ENCODE assay signal across 1 cellular context in genomic region chr20:64080013-64080812, GRCh38.
TF ChIP-seq lines count a peak whose summit lies in the region.

OPRL1 (plus strand) TSS chr20:64080082; CDS start chr20:64092721, 12,639 bp downstream.

TF ChIP-seq in HepG2, 621 proteins besides CTCF, POLR2A, EP300 and RAD21 (continued from another document and continues in another):
- TF ChIP-seq FIP1L1 (IDR thresholded peaks at IDR 0.05; ENCODE audit: borderline replicate concordance, insufficient read depth, low read depth, low read length) (no peak), ZNF607 (CRISPR knock-in tag; IDR thresholded peaks at IDR 0.05; ENCODE audit: borderline replicate concordance) (no peak), FUBP1 (CRISPR knock-in tag; IDR thresholded peaks at IDR 0.05; ENCODE audit: borderline replicate concordance) (no peak), FOXA1 (IDR thresholded peaks at IDR 0.05) (no peak), FOXA1 (CRISPR knock-in tag; IDR thresholded peaks at IDR 0.05) (no peak), HDAC6 (IDR thresholded peaks at IDR 0.05; ENCODE audit: low read depth, low read length) (no peak), FOXJ3 (CRISPR knock-in tag; IDR thresholded peaks at IDR 0.05; ENCODE audit: borderline replicate concordance) (no peak), TFAP4 (IDR thresholded peaks at IDR 0.05; ENCODE audit: borderline replicate concordance, low read depth) (no peak), ZHX1 (CRISPR knock-in tag; IDR thresholded peaks at IDR 0.05; ENCODE audit: low read depth) (no peak), ZBTB43 (CRISPR knock-in tag; conservative IDR thresholded peaks at IDR 0.05) (no peak), TRIM22 (IDR thresholded peaks at IDR 0.05) (no peak), TAF15 (IDR thresholded peaks at IDR 0.05; ENCODE audit: low read depth, low read length, poor library complexity, severe bottlenecking) (no peak), BORCS8-MEF2B (CRISPR knock-in tag; IDR thresholded peaks at IDR 0.05) (peak; percentile 74), ZNF543 (CRISPR knock-in tag; IDR thresholded peaks at IDR 0.05) (peak; percentile 57; the same call in 1 of the 2 replicates), ZBTB7B (CRISPR knock-in tag; IDR thresholded peaks at IDR 0.05) (no peak), ZFY (CRISPR knock-in tag; IDR thresholded peaks at IDR 0.05) (peak; percentile 39; the same call in 1 of the 2 replicates), ELK4 (CRISPR knock-in tag; IDR thresholded peaks at IDR 0.05; ENCODE audit: borderline replicate concordance) (no peak), TEF (CRISPR knock-in tag; IDR thresholded peaks at IDR 0.05) (no peak), SIN3B (IDR thresholded peaks at IDR 0.05; ENCODE audit: low read length) (no peak), SOX5 (CRISPR knock-in tag; IDR thresholded peaks at IDR 0.05; ENCODE audit: borderline replicate concordance) (no peak), ZNF512B (CRISPR knock-in tag; IDR thresholded peaks at IDR 0.05; ENCODE audit: borderline replicate concordance) (no peak), ZNF260 (CRISPR knock-in tag; IDR thresholded peaks at IDR 0.05; ENCODE audit: borderline replicate concordance, low read depth) (no peak), ZNF652 (CRISPR knock-in tag; IDR thresholded peaks at IDR 0.05; ENCODE audit: borderline replicate concordance, low read depth) (no peak), ZBTB2 (CRISPR knock-in tag; IDR thresholded peaks at IDR 0.05; ENCODE audit: low read depth) (no peak), NR3C1 (CRISPR knock-in tag; IDR thresholded peaks at IDR 0.05) (no peak), MZF1 (CRISPR knock-in tag; IDR thresholded peaks at IDR 0.05; ENCODE audit: borderline replicate concordance) (no peak), ZNF230 (CRISPR knock-in tag; IDR thresholded peaks at IDR 0.05) (0 out of 2 replicates have a peak, but pooled peaks have one; percentile 15), FOXA3 (CRISPR knock-in tag; IDR thresholded peaks at IDR 0.05) (no peak), NAIF1 (CRISPR knock-in tag; IDR thresholded peaks at IDR 0.05; ENCODE audit: borderline replicate concordance) (no peak), JDP2 (CRISPR knock-in tag; IDR thresholded peaks at IDR 0.05; ENCODE audit: borderline replicate concordance) (no peak), KLF11 (CRISPR knock-in tag; IDR thresholded peaks at IDR 0.05) (no peak), ZXDC (CRISPR knock-in tag; IDR thresholded peaks at IDR 0.05) (no peak; the same call in 1 of the 2 replicates), PLRG1 (conservative IDR thresholded peaks at IDR 0.05) (no peak), ZNF460 (CRISPR knock-in tag; IDR thresholded peaks at IDR 0.05; ENCODE audit: borderline replicate concordance) (no peak), ZNF614 (CRISPR knock-in tag; IDR thresholded peaks at IDR 0.05; ENCODE audit: borderline replicate concordance) (no peak), EEA1 (CRISPR knock-in tag; IDR thresholded peaks at IDR 0.05; ENCODE audit: borderline replicate concordance) (peak; percentile 75; the same call in 1 of the 2 replicates), FOXM1 (CRISPR knock-in tag; IDR thresholded peaks at IDR 0.05) (no peak), ZNF530 (CRISPR knock-in tag; IDR thresholded peaks at IDR 0.05; ENCODE audit: low read depth) (no peak), AGO1 (IDR thresholded peaks at IDR 0.05; ENCODE audit: low read depth, low read length, poor library complexity, severe bottlenecking) (peak; percentile 19), NFYC (CRISPR knock-in tag; IDR thresholded peaks at IDR 0.05) (no peak), MLLT10 (CRISPR knock-in tag; IDR thresholded peaks at IDR 0.05) (no peak), JUNB (CRISPR knock-in tag; IDR thresholded peaks at IDR 0.05; ENCODE audit: borderline replicate concordance) (no peak), TBL1XR1 (IDR thresholded peaks at IDR 0.05; ENCODE audit: borderline replicate concordance, low read length, partially characterized antibody) (no peak), HOXA7 (CRISPR knock-in tag; IDR thresholded peaks at IDR 0.05) (no peak), KMT2B (CRISPR knock-in tag; IDR thresholded peaks at IDR 0.05) (no peak), NFIC (IDR thresholded peaks at IDR 0.05; ENCODE audit: low read length) (no peak), TGIF2 (CRISPR knock-in tag; IDR thresholded peaks at IDR 0.05) (no peak)
